8 cellular contexts compared by ENCODE assay signal in the genomic region with DNA sequence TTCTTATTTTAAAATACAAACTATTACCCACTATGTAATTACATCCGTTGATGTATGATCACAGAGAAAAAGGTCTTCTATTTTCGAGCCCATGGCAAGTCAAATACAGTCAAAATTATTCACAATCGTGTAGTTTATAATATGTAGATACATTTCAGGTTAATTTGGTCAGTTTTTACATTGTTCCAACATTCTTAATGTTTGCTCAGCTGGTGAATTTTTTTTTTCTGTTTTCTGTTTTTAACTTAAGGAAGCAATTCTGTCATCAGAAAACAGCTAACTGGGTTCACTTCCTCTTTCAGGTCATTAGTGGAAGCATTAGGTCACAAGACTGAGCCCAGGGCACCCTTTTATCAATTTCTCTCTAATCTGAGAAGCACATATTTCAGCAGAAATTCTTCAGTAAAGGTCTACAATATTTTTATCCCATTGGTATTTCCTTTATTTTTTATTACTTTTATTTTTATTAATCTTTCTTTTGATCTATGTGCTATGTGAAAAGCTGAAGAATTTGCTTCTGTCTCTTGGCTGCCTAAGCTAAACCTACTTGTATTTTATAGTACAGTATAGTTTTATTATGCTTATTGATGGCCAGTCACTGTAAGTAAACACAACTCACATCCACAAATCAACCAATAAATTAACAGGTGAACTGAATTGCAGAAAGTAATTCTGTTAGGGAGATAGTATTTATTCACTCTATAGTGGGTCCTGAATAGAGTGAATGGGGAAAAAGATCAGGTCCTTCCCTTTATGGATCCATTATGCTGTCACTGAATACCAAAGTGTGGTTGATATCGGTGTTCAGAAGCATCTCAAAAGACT.
DNase-seq lines count a peak whose midpoint lies in the region; ATAC-seq, FAIRE-seq and TF ChIP-seq lines count a peak whose summit lies in the region.

No MANE protein-coding gene starts in this region.

- intact Hi-C loops in esophagus squamous epithelium (cut with DNase I) (no loop called here), posterior cingulate gyrus (cut with DNase I) (no loop called here)

- H3K4me3 ChIP-seq in Karpas-422 (ENCODE audit: low read length) (peak overlapping the region; percentile 45), esophagus squamous epithelium (no peak overlapping the region), H7 (ENCODE audit: insufficient read depth, low read depth, low read length) (no peak overlapping the region)

- no peak for DNase-seq in GM12892 (ENCODE audit: insufficient read length)
- DNase-seq in Karpas-422: peak; percentile 89
- no peak for DNase-seq in esophagus squamous epithelium (lab: John Stamatoyannopoulos, UW)
- DNase-seq in DMS 273 (lab: John Stamatoyannopoulos, UW; ENCODE audit: unreplicated experiment): no peak
- no peak for DNase-seq in H7
- DNase-seq in posterior cingulate gyrus: no peak
- DNase-seq in AG08396 (ENCODE audit: low spot score): no peak

- H3K27me3 ChIP-seq in Karpas-422 (ENCODE audit: low read length) (no peaks in the 10 kb centered on the region), esophagus squamous epithelium (no peaks in the 10 kb centered on the region), H7 (ENCODE audit: control insufficient read depth, insufficient read depth, low read length) (no peaks in the 10 kb centered on the region)

- no peak for TF ChIP-seq POLR2A in GM12892 (IDR thresholded peaks at IDR 0.05; ENCODE audit: low read depth, low read length)
- TF ChIP-seq POLR2A in esophagus squamous epithelium (IDR thresholded peaks at IDR 0.05): no peak

- H3K27ac ChIP-seq in Karpas-422 (ENCODE audit: low read length) (peak overlapping the region; percentile 95), esophagus squamous epithelium (peak overlapping the region in 3 of 4 donors; percentile 15 to 66 (median 47))

- peak overlapping the region; percentile 63 for H3K9ac ChIP-seq in Karpas-422 (ENCODE audit: low read length)

- H3K36me3 ChIP-seq in Karpas-422 (ENCODE audit: insufficient read depth, low read length) (no peaks in the 10 kb centered on the region), esophagus squamous epithelium (no peaks in the 10 kb centered on the region), H7 (replicated peaks; ENCODE audit: control insufficient read depth, insufficient read depth, low read length) (no peaks in the 10 kb centered on the region)

- H3K4me2 ChIP-seq in Karpas-422 (ENCODE audit: low read depth, low read length, poor library complexity, severe bottlenecking): peak overlapping the region; percentile 69

- whole genome bisulfite sequencing in esophagus squamous epithelium, 2 donors: 67 to 75% methylated on average over 4 of the region's 4 CpGs

- peak; percentile 87 for FAIRE-seq in GM12892 (lab: Jason Lieb, UNC)

- H4K20me1 ChIP-seq in Karpas-422 (ENCODE audit: insufficient read depth, low read depth, low read length): no peaks in the 10 kb centered on the region

- H3K4me1 ChIP-seq in Karpas-422 (ENCODE audit: low read length): peaks cover 50% of the 10 kb centered on the region
- peaks cover 0 to 11% (median 4%) of the 10 kb centered on the region in 3 donors for H3K4me1 ChIP-seq in esophagus squamous epithelium

- no peaks in the 10 kb centered on the region for H3K79me2 ChIP-seq in Karpas-422 (ENCODE audit: low read length)

- H3K9me3 ChIP-seq in Karpas-422 (ENCODE audit: low read length) (no peaks in the 10 kb centered on the region), esophagus squamous epithelium (no peaks in the 10 kb centered on the region)

- no peak for TF ChIP-seq CTCF in esophagus squamous epithelium (IDR thresholded peaks at IDR 0.05)

- H2AFZ ChIP-seq in Karpas-422 (ENCODE audit: low read length): peak overlapping the region; percentile 76

- no peaks in the 10 kb centered on the region for H3K9me2 ChIP-seq in Karpas-422 (replicated peaks; ENCODE audit: insufficient read depth, low read length)

- peak; percentile 59 for ATAC-seq in GM21528 (IDR thresholded peaks at IDR 0.05; ENCODE audit: low FRiP score, unreplicated experiment)
